ENCODE assay signal across 8 cellular contexts in the genomic region with DNA sequence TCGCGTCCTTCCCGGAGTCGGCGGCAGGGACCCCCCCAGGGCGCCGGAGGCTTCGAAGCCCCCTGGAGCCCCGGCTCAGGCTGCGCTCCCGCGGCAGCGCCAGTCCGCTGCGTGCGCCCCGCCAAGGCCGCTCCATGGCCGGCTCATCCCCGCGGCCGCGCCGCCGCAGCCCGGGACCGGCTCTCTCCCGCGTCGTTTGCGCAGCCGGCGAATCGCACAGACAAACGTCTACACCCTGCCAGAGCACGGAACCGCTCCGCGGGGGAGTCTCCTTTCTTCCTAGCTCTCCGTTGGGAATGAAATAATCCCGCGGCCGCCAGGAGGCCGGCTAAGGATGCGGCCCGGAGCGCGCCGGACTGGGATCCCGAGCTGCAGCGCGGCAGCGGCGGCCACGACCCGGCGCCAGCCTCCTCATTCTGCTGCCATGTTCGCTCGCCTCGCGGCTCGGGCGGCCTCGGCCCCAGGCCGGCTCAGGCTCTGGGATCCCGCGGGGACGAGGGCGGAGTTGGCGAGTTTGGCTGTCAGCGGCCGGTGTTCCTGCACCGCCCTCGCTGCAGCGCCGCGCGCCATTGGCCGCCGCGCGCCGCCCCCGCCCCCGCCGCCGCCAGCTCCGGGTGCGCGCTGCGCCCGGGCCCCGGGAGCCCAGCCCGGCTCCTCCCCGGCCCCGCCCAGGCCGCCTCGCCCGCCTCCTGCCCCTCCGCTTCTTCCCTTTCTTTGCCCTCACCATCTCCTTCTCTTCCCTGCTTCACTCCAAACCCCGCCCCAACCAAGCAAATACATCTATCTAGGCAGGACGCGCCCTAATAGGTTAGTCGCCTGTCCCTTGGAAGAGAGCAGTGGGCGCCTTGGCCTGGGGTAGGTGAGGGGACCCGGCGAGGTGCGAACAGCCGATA. TPM values are rescaled to one million over a fixed set of nuclear protein-coding genes. Genes with fewer than 3 reads are reported as not detected.
A peak's percentile ranks its signal among the peaks of the same experiment; 100 is the strongest.
DNase-seq lines count a peak whose midpoint lies in the region; ATAC-seq and TF ChIP-seq lines count a peak whose summit lies in the region.

A gene with protein sequence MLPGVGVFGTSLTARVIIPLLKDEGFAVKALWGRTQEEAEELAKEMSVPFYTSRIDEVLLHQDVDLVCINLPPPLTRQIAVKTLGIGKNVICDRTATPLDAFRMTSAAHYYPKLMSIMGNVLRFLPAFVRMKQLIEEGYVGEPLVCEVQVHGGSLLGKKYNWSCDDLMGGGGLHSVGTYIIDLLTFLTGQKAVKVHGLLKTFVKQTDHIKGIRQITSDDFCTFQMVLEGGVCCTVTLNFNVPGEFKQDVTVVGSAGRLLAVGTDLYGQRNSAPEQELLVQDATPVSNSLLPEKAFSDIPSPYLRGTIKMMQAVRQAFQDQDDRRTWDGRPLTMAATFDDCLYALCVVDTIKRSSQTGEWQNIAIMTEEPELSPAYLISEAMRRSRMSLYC (minus strand): TSS at position 479 of the 893 bp plus-strand sequence. CDS start 710 bp downstream, outside the sequence.

- TF ChIP-seq RAD21 in Ishikawa (IDR thresholded peaks at IDR 0.05; ENCODE audit: low read depth): no peak

- peaks cover 24% of the 10 kb centered on the region for H3K79me2 ChIP-seq in fibroblast of lung (ENCODE audit: control insufficient read depth, insufficient read depth, low read length)

- H3K4me2 ChIP-seq in fibroblast of lung (ENCODE audit: extremely low read depth, insufficient read depth, low read length): peak within 1 kb of the TSS; percentile 98

- intact Hi-C loops in naive thymus-derived CD4-positive, alpha-beta T cell (cut with micrococcal nuclease): loop anchor here (1.0 to 10.0 kb wide), 15 partner anchors 33 to 1950 kb away; a partner anchor contains a TSS

- DNase-seq in DMS53 (lab: John Stamatoyannopoulos, UW) (peak; percentile 96), Peyer's patch (peak; percentile 77 to 94 (median 93)), fibroblast of lung (ENCODE audit: low read depth in 2 of 2) (peak; percentile 82 to 84)
- peak; percentile 30 to 61 for DNase-seq in activated T-helper 1 cell treated with anti-CD3 and anti-CD28 coated beads, Interleukin-2, amount 50 U/mL, for 16 hours (ENCODE audit: low read depth in 1 of 2, low spot score in 1 of 2)
- peak; percentile 33 to 87 (median 54) for DNase-seq in naive thymus-derived CD4-positive, alpha-beta T cell
- peak in 5 of 6 experiments; percentile 41 to 62 (median 53) for DNase-seq in stimulated activated naive CD4-positive, alpha-beta T cell (lab: John Stamatoyannopoulos, UW)

- H3K9me3 Mint-ChIP-seq in naive thymus-derived CD4-positive, alpha-beta T cell: peaks cover 0 to 2% (median 0%) of the 10 kb centered on the region in 11 donors

- H3K27me3 Mint-ChIP-seq in naive thymus-derived CD4-positive, alpha-beta T cell: peaks cover 0 to 14% (median 12%) of the 10 kb centered on the region in 5 donors

- H3K4me1 Mint-ChIP-seq in naive thymus-derived CD4-positive, alpha-beta T cell: peaks cover 23 to 40% (median 30%) of the 10 kb centered on the region in 7 donors

- no peaks in the 10 kb centered on the region for H3K9me3 ChIP-seq in Peyer's patch
- no peaks in the 10 kb centered on the region for H3K9me3 ChIP-seq in fibroblast of lung (ENCODE audit: control insufficient read depth, insufficient read depth, low read depth, low read length)
- H3K9me3 ChIP-seq in naive thymus-derived CD4-positive, alpha-beta T cell (ENCODE audit: control insufficient read depth in 2 of 3, low read length in 3 of 3): no peaks in the 10 kb centered on the region

- peak in 3 of 6 experiments; percentile 44 to 51 (median 51) for TF ChIP-seq CTCF in Peyer's patch (IDR thresholded peaks at IDR 0.05)
- peak in 1 of 2 donors; percentile 19 for TF ChIP-seq CTCF in fibroblast of lung (conservative IDR thresholded peaks at IDR 0.05 in 1 of 2, IDR thresholded peaks at IDR 0.05 in 1 of 2; ENCODE audit: low read depth in 1 of 2, low read length in 2 of 2)

- no peaks in the 10 kb centered on the region for H4K20me1 ChIP-seq in fibroblast of lung (ENCODE audit: control insufficient read depth, extremely low read depth, insufficient read depth, low read length)

- POLR2A ChIA-PET in naive thymus-derived CD4-positive, alpha-beta T cell (lab: Charles Lee): interaction anchor here (1.0 to 1.6 kb wide), 4 partner anchors 31 to 159 kb away, joined by 3 to 5 read pairs (median 4); a partner anchor contains a TSS

- H3K9ac ChIP-seq in fibroblast of lung (ENCODE audit: insufficient read depth, low read length): peak within 1 kb of the TSS; percentile 54

- CTCF ChIA-PET in naive thymus-derived CD4-positive, alpha-beta T cell (lab: Charles Lee): no interaction called here

- no peaks in the 10 kb centered on the region for H3K36me3 Mint-ChIP-seq in naive thymus-derived CD4-positive, alpha-beta T cell

- no peaks in the 10 kb centered on the region for H3K27me3 ChIP-seq in Peyer's patch
- H3K27me3 ChIP-seq in fibroblast of lung (ENCODE audit: control insufficient read depth, insufficient read depth, low read length): no peaks in the 10 kb centered on the region
- no peaks in the 10 kb centered on the region for H3K27me3 ChIP-seq in naive thymus-derived CD4-positive, alpha-beta T cell (ENCODE audit: control insufficient read depth in 2 of 2, insufficient read depth in 2 of 2, low read length in 2 of 2)

- TF ChIP-seq POLR2A in Peyer's patch (IDR thresholded peaks at IDR 0.05): peak; percentile 76 to 89

- ATAC-seq in GM21576 (IDR thresholded peaks at IDR 0.05; ENCODE audit: unreplicated experiment): peak; percentile 77
- ATAC-seq in naive thymus-derived CD4-positive, alpha-beta T cell: peak; percentile 90

- H3K4me1 ChIP-seq in Peyer's patch: peaks cover 0 to 26% (median 4%) of the 10 kb centered on the region in 4 donors
- H3K4me1 ChIP-seq in fibroblast of lung (ENCODE audit: control insufficient read depth, extremely low read depth, insufficient read depth, low read length): no peaks in the 10 kb centered on the region
- peaks cover 4 to 9% of the 10 kb centered on the region in 2 donors for H3K4me1 ChIP-seq in naive thymus-derived CD4-positive, alpha-beta T cell (ENCODE audit: control insufficient read depth in 2 of 2, insufficient read depth in 2 of 2, low read length in 2 of 2)

- H3K27ac Mint-ChIP-seq in naive thymus-derived CD4-positive, alpha-beta T cell: peak within 1 kb of the TSS in 7 of 9 donors; percentile 35 to 76 (median 65)

- H3K4me3 ChIP-seq in Peyer's patch (peak within 1 kb of the TSS; percentile 64 to 97 (median 82)), fibroblast of lung (replicated peaks in 1 of 4; ENCODE audit: control extremely low read depth in 1 of 4, insufficient read depth in 1 of 4, low read depth in 3 of 4, low read length in 4 of 4) (peak within 1 kb of the TSS; percentile 78 to 93 (median 89))
- H3K4me3 ChIP-seq in naive thymus-derived CD4-positive, alpha-beta T cell (ENCODE audit: low read length): peak within 1 kb of the TSS; percentile 80

- peak within 1 kb of the TSS; percentile 78 to 96 (median 92) for H3K4me3 Mint-ChIP-seq in naive thymus-derived CD4-positive, alpha-beta T cell

- no peak for TF ChIP-seq EP300 in Ishikawa (IDR thresholded peaks at IDR 0.05; ENCODE audit: borderline replicate concordance)

- H3K36me3 ChIP-seq in Peyer's patch (no peaks in the 10 kb centered on the region), fibroblast of lung (ENCODE audit: control insufficient read depth, insufficient read depth, low read length) (no peaks in the 10 kb centered on the region)
- H3K36me3 ChIP-seq in naive thymus-derived CD4-positive, alpha-beta T cell (ENCODE audit: control insufficient read depth in 2 of 3, insufficient read depth in 3 of 3, low read length in 3 of 3): no peaks in the 10 kb centered on the region

- peak within 1 kb of the TSS; percentile 83 to 96 (median 90) for H3K27ac ChIP-seq in Peyer's patch
- peak within 1 kb of the TSS; percentile 63 for H3K27ac ChIP-seq in fibroblast of lung (ENCODE audit: insufficient read depth, low read length)
- H3K27ac ChIP-seq in naive thymus-derived CD4-positive, alpha-beta T cell (ENCODE audit: low read depth, low read length): peak within 1 kb of the TSS; percentile 23

- H2AFZ ChIP-seq in fibroblast of lung (ENCODE audit: low read length): peak within 1 kb of the TSS; percentile 83

TF ChIP-seq in Ishikawa, 13 proteins besides CTCF, POLR2A, EP300 and RAD21:
- TF ChIP-seq NFIC (IDR thresholded peaks at IDR 0.05): no peak
- TF ChIP-seq, protein P1, sequence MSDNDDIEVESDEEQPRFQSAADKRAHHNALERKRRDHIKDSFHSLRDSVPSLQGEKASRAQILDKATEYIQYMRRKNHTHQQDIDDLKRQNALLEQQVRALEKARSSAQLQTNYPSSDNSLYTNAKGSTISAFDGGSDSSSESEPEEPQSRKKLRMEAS (IDR thresholded peaks at IDR 0.05): peak; percentile 57; the same call in 1 of the 2 replicates
- no peak for TF ChIP-seq TCF12 (IDR thresholded peaks at IDR 0.05; ENCODE audit: low read depth)
- peak; percentile 71 for TF ChIP-seq YY1 (IDR thresholded peaks at IDR 0.05; ENCODE audit: low read depth)
- peak; percentile 71; the same call in 1 of the 2 replicates for TF ChIP-seq TAF1 (IDR thresholded peaks at IDR 0.05; ENCODE audit: low read depth)
- 0 out of 2 replicates have a peak, but pooled peaks have one; percentile 46 for TF ChIP-seq ZBTB7A (IDR thresholded peaks at IDR 0.05; ENCODE audit: low read depth)

RNA-seq across cellular contexts. Expression of the gene that starts here (rescaled TPM):
- total RNA-seq in Peyer's patch (10 to 100 TPM; 10.7 to 24.2 (median 17.6) TPM), fibroblast of lung (15.4 and 25.3 TPM in 2 replicates)
- 10.5 and 11.2 TPM in 2 replicates for polyA plus RNA-seq in fibroblast of lung
- polyA plus RNA-seq in fibroblast of lung (2012): 7.1 and 8.6 TPM in 2 replicates
- 8.8 and 15.7 TPM in 2 replicates for polyA minus RNA-seq in fibroblast of lung (ENCODE audit: low replicate concordance)
- 10 to 100 TPM in 1 of 5 experiments, 1 to 10 TPM in 2, under 1 TPM in 2; 0.73 to 10.8 (median 2.0) TPM for total RNA-seq in naive thymus-derived CD4-positive, alpha-beta T cell
- polyA plus RNA-seq in naive thymus-derived CD4-positive, alpha-beta T cell: under 1 TPM in 1 of 2 donors, not detected in 1; 0.24 TPM

Comparison
In these comparisons a context has a peak if more than half of its experiments do, and no peak if none do; other contexts are left out.
1. Peak in every context shown above with its lines: DNase-seq, ATAC-seq, H3K4me3 ChIP-seq and H3K27ac ChIP-seq.
2. RNA of the gene that starts here (polyA plus RNA-seq): 7.1 to 11.2 TPM in fibroblast of lung; 0.24 TPM in naive thymus-derived CD4-positive, alpha-beta T cell; every median in the first group is over 4 times any median in the second.
3. DNase-seq: peak in every context shown above with its lines; median percentile 96 in DMS53; 93 in Peyer's patch; 83 in fibroblast of lung; 54 in naive thymus-derived CD4-positive, alpha-beta T cell; 53 in stimulated activated naive CD4-positive, alpha-beta T cell; 46 in activated T-helper 1 cell treated with anti-CD3 and anti-CD28 coated beads, Interleukin-2, amount 50 U/mL, for 16 hours.
4. H3K27ac ChIP-seq: peak in every context shown above with its lines; median percentile 90 in Peyer's patch; 63 in fibroblast of lung; 23 in naive thymus-derived CD4-positive, alpha-beta T cell.